ENCODE assay signal across 10 cellular contexts in genomic region chr4:172998527-172999469, GRCh38.
DNase-seq lines count a peak whose midpoint lies in the region; ATAC-seq, FAIRE-seq and TF ChIP-seq lines count a peak whose summit lies in the region.
"Had no signal": no experiment of that assay in that cellular context is flagged by ENCODE, and none has a peak within 500 bp of the region (broad histone marks: within the 10 kb centered on the region; RNA-seq: fewer than 3 reads in every experiment).

No MANE protein-coding gene starts in this region.

- CTCF ChIA-PET in A549 (lab: Yijun Ruan, JAX) (interaction anchor here (3.6 kb wide), 1 partner anchor 14 kb away, joined by 10 read pairs; no protein-coding TSS in a partner anchor), HEK293T (lab: Yijun Ruan, JAX) (interaction anchor here (0.9 kb wide), 1 partner anchor 15 kb away, joined by 4 read pairs; no protein-coding TSS in a partner anchor), Calu3 (lab: Charles Lee) (interaction anchor here (0.6 to 0.7 kb wide), 3 partner anchors 22 to 303 kb away, joined by 4 read pairs; no protein-coding TSS in a partner anchor)

- ATAC-seq in A549 = peak; percentile 59 to 66

- no peak for TF ChIP-seq RAD21 in A549 (conservative IDR thresholded peaks at IDR 0.05 in 1 of 2, IDR thresholded peaks at IDR 0.05 in 1 of 2)

- H3K36me3 ChIP-seq in colonic mucosa = no peaks in the 10 kb centered on the region

- WGBS in A549 (ENCODE audit: missing lambda C conversion rate) = 61% methylated on average over 7 of the region's 7 CpGs

- peak overlapping the region; percentile 78 to 84 for H3K27ac ChIP-seq in A549
- no peak overlapping the region for H3K27ac ChIP-seq in colonic mucosa

- no TSS peak for BruUV-seq in Calu3 (replicated peaks; lab: Mats Ljungman, UMichigan)

- H3K4me3 ChIP-seq in A549 = no peak overlapping the region
- H3K4me3 ChIP-seq in fibroblast of villous mesenchyme (ENCODE audit: low read depth, low read length) = no peak overlapping the region
- no peak overlapping the region for H3K4me3 ChIP-seq in colonic mucosa

- no peaks in the 10 kb centered on the region for H3K27me3 Mint-ChIP-seq in Calu3 (ENCODE audit: unreplicated experiment)

- no peaks in the 10 kb centered on the region for H3K9me3 Mint-ChIP-seq in Calu3 (ENCODE audit: low read depth, unreplicated experiment)
- H3K9me3 Mint-ChIP-seq: central memory CD8-positive, alpha-beta T cell had no signal

- TF ChIP-seq CTCF in A549 (IDR thresholded peaks at IDR 0.05) (no peak), fibroblast of villous mesenchyme (IDR thresholded peaks at IDR 0.05; ENCODE audit: insufficient read depth, low read depth, low read length) (no peak), colonic mucosa (IDR thresholded peaks at IDR 0.05) (no peak), Calu3 (IDR thresholded peaks at IDR 0.05; ENCODE audit: unreplicated experiment) (no peak)

- no peak for TF ChIP-seq POLR2A in A549 (IDR thresholded peaks at IDR 0.05; ENCODE audit: low read length)

- POLR2A ChIA-PET in A549 (lab: Yijun Ruan, JAX) = no interaction called here
- POLR2A ChIA-PET in HEK293T (lab: Yijun Ruan, JAX) = interaction anchor here (0.8 to 1.0 kb wide), 2 partner anchors 131 to 1147 kb away, joined by 3 read pairs; no protein-coding TSS in a partner anchor

- FAIRE-seq in A549 (lab: Jason Lieb, UNC) = no peak

- no peak for TF ChIP-seq EP300 in A549 (IDR thresholded peaks at IDR 0.05)

- H3K36me3 Mint-ChIP-seq in Calu3 (ENCODE audit: insufficient read depth, unreplicated experiment) = no peaks in the 10 kb centered on the region

- intact Hi-C loops in colonic mucosa (cut with DNase I) (no loop called here), Calu3 (cut with micrococcal nuclease; ENCODE audit: unreplicated experiment) (no loop called here)

- peak in 1 of 2 experiments; percentile 47 for DNase-seq in A549 (ENCODE audit: low read depth in 1 of 2, low spot score in 1 of 2)
- DNase-seq in HEK293T (ENCODE audit: extremely low spot score) = peak; percentile 39
- peak; percentile 55 for DNase-seq in SKM-1 (lab: John Stamatoyannopoulos, UW; ENCODE audit: unreplicated experiment)
- peak; percentile 19 for DNase-seq in fibroblast of villous mesenchyme (ENCODE audit: low read depth)
- DNase-seq in NCI-H1048 (lab: John Stamatoyannopoulos, UW) = no peak
- no peak for DNase-seq in islet precursor cell
- no peak for DNase-seq in colonic mucosa
- no peak for DNase-seq in Calu3
- DNase-seq: DND-41 had no signal

- no peak overlapping the region for H3K27ac Mint-ChIP-seq in Calu3 (ENCODE audit: unreplicated experiment)

- no peaks in the 10 kb centered on the region for H3K27me3 ChIP-seq in colonic mucosa

- H3K4me2 ChIP-seq in A549 = peak overlapping the region; percentile 41

- H3K4me3 Mint-ChIP-seq in Calu3 (ENCODE audit: low read depth, unreplicated experiment) = no peak overlapping the region
- H3K4me3 Mint-ChIP-seq: central memory CD8-positive, alpha-beta T cell had no signal

- no peak overlapping the region for H3K9ac ChIP-seq in colonic mucosa (ENCODE audit: low read depth in 2 of 2, low read length in 2 of 2)

- H3K9me3 ChIP-seq in A549 (0 out of 3 replicates have a peak, but pooled peaks cover 2% of the 10 kb centered on the region), colonic mucosa (no peaks in the 10 kb centered on the region)

- H3K4me1 Mint-ChIP-seq in Calu3 (ENCODE audit: low read depth, unreplicated experiment) = peaks cover 11% of the 10 kb centered on the region
- H3K4me1 Mint-ChIP-seq: central memory CD8-positive, alpha-beta T cell had no signal

- H3K4me1 ChIP-seq in A549 (peaks cover 38% of the 10 kb centered on the region), colonic mucosa (no peaks in the 10 kb centered on the region)

TF ChIP-seq in A549, 52 proteins besides CTCF, POLR2A, EP300 and RAD21:
- TF ChIP-seq CEBPB (IDR thresholded peaks at IDR 0.05) (peak; percentile 24; a peak in 2 of 4 replicates), USF2 (IDR thresholded peaks at IDR 0.05) (no peak), POLR2AphosphoS2 (conservative IDR thresholded peaks at IDR 0.05; ENCODE audit: low read length) (no peak), BHLHE40 (IDR thresholded peaks at IDR 0.05; ENCODE audit: low read depth, low read length) (no peak), MAFK (IDR thresholded peaks at IDR 0.05; ENCODE audit: partially characterized antibody) (no peak), KDM5A (IDR thresholded peaks at IDR 0.05) (no peak), HES2 (IDR thresholded peaks at IDR 0.05) (no peak), JUNB (IDR thresholded peaks at IDR 0.05) (peak; percentile 49), FOXS1 (CRISPR knock-in tag; IDR thresholded peaks at IDR 0.05) (no peak), HOXB13 (CRISPR knock-in tag; IDR thresholded peaks at IDR 0.05; ENCODE audit: low read depth) (no peak), ZSCAN20 (CRISPR knock-in tag; IDR thresholded peaks at IDR 0.05) (no peak)

TF ChIP-seq in HEK293T, 16 proteins besides CTCF, POLR2A, EP300 and RAD21:
- TF ChIP-seq SP1 (IDR thresholded peaks at IDR 0.05) = no peak
- TF ChIP-seq SUZ12 (IDR thresholded peaks at IDR 0.05) = no peak
- no peak for TF ChIP-seq CTBP1 (IDR thresholded peaks at IDR 0.05; ENCODE audit: borderline replicate concordance)
- TF ChIP-seq ARNT (IDR thresholded peaks at IDR 0.05) = no peak
- no peak for TF ChIP-seq HDGF (IDR thresholded peaks at IDR 0.05; ENCODE audit: borderline replicate concordance)
- no peak for TF ChIP-seq BHLHE40 (IDR thresholded peaks at IDR 0.05; ENCODE audit: borderline replicate concordance)
- no peak for TF ChIP-seq L3MBTL2 (conservative IDR thresholded peaks at IDR 0.05)
- TF ChIP-seq NFRKB (IDR thresholded peaks at IDR 0.05) = no peak
- no peak for TF ChIP-seq FOXM1 (IDR thresholded peaks at IDR 0.05; ENCODE audit: borderline replicate concordance)
- TF ChIP-seq FOXA1 (IDR thresholded peaks at IDR 0.05) = no peak
TF ChIP-seq in HEK293T: peak in this region for 0.

Comparison
In these comparisons a context has a peak if more than half of its experiments do, and no peak if none do; other contexts are left out.
1. DNase-seq: peak in HEK293T (single experiment), SKM-1 (single experiment) and fibroblast of villous mesenchyme (single experiment); none in NCI-H1048 (single experiment), islet precursor cell (single experiment), colonic mucosa (single experiment) and Calu3 (single experiment).